8 cellular contexts compared by ENCODE assay signal in genomic region chr3:120417272-120417911, GRCh38. TPM values are rescaled to one million over a fixed set of nuclear protein-coding genes. Genes with fewer than 3 reads are reported as not detected.
DNase-seq lines count a peak whose midpoint lies in the region; ATAC-seq and TF ChIP-seq lines count a peak whose summit lies in the region.

No MANE protein-coding gene starts in this region.

- peaks cover 29% of the 10 kb centered on the region for H3K4me1 Mint-ChIP-seq in CD14-positive monocyte

- ATAC-seq in GM19395 (IDR thresholded peaks at IDR 0.05; ENCODE audit: unreplicated experiment) (peak; percentile 99), HG03558 (IDR thresholded peaks at IDR 0.05; ENCODE audit: extremely low read depth, unreplicated experiment) (peak; percentile 99), lower lobe of right lung (peak; percentile 95 to 98)

- no peaks in the 10 kb centered on the region for H3K27me3 ChIP-seq in lower lobe of right lung (ENCODE audit: low read depth)

- H3K27me3 Mint-ChIP-seq in CD14-positive monocyte (ENCODE audit: low read depth in 3 of 3): peaks cover 0 to 4% (median 2%) of the 10 kb centered on the region in 3 donors

- H3K36me3 Mint-ChIP-seq in CD14-positive monocyte: no peaks in the 10 kb centered on the region

- intact Hi-C loops in CD14-positive monocyte (cut with micrococcal nuclease): loop anchor here in 1 of 2 donors (5.0 kb wide), 2 partner anchors 170 to 525 kb away; no protein-coding TSS in a partner anchor
- intact Hi-C loops in lower lobe of right lung (cut with DNase I): no loop called here

- H3K4me1 ChIP-seq in lower lobe of right lung: peaks cover 42% of the 10 kb centered on the region

- no peaks in the 10 kb centered on the region for H3K9me3 Mint-ChIP-seq in CD14-positive monocyte

- peak overlapping the region; percentile 77 to 89 for H3K4me3 Mint-ChIP-seq in CD14-positive monocyte

- H3K4me3 ChIP-seq in lower lobe of right lung: peak overlapping the region; percentile 36

- DNase-seq in CD14-positive monocyte (ENCODE audit: low spot score): peak; percentile 87
- DNase-seq in NCI-H69 (lab: John Stamatoyannopoulos, UW): peak; percentile 92
- DNase-seq in activated CD4-positive, alpha-beta T cell treated with anti-CD3 and anti-CD28 coated beads, Interleukin-2, amount 50 U/mL, for 48 hours: peak; percentile 88 to 92
- DNase-seq in ecto neural progenitor cell (ENCODE audit: low spot score): peak; percentile 91
- DNase-seq in lower lobe of right lung: peak; percentile 91
- peak; percentile 65 to 84 (median 77) for DNase-seq in stimulated activated CD4-positive, alpha-beta T cell treated with anti-CD3 and anti-CD28 coated beads, TNF-alpha, amount 100 ng/mL, for 24 hours (ENCODE audit: low read depth in 3 of 3)

- peak overlapping the region; percentile 53 to 88 (median 81) for H3K27ac Mint-ChIP-seq in CD14-positive monocyte

- TF ChIP-seq CTCF in CD14-positive monocyte (IDR thresholded peaks at IDR 0.05) (peak; percentile 86), lower lobe of right lung (IDR thresholded peaks at IDR 0.05) (peak; percentile 87)

- H3K36me3 ChIP-seq in lower lobe of right lung: peaks cover 15% of the 10 kb centered on the region

- no peaks in the 10 kb centered on the region for H3K9me3 ChIP-seq in lower lobe of right lung

- peak overlapping the region; percentile 75 for H3K27ac ChIP-seq in lower lobe of right lung

RNA-seq across cellular contexts. Expression of gene FSTL1, which starts 33.4 kb away (rescaled TPM):
- under 1 TPM; 0.13 to 0.44 TPM for polyA plus RNA-seq in CD14-positive monocyte
- total RNA-seq in lower lobe of right lung: 233 TPM

Comparison
In these comparisons a context has a peak if more than half of its experiments do, and no peak if none do; other contexts are left out.
1. Peak in every context shown above with its lines: DNase-seq, ATAC-seq, H3K4me3 ChIP-seq and H3K27ac ChIP-seq.